Comparison of ENCODE assay signal across 15 cellular contexts in genomic region chr6:44086931-44087574, GRCh38. TPM values are rescaled to one million over a fixed set of nuclear protein-coding genes. Genes with fewer than 3 reads are reported as not detected.
DNase-seq lines count a peak whose midpoint lies in the region; ATAC-seq, FAIRE-seq and TF ChIP-seq lines count a peak whose summit lies in the region.
"Had no signal": no experiment of that assay in that cellular context is flagged by ENCODE, and none has a peak within 500 bp of the region (broad histone marks: within the 10 kb centered on the region; RNA-seq: fewer than 3 reads in every experiment).

No MANE protein-coding gene starts in this region.

- H3K23ac ChIP-seq in H9 (ENCODE audit: insufficient read length, low read depth, low read length) = no peak overlapping the region

- H3K4me1 Mint-ChIP-seq in H9 = peaks cover 6% of the 10 kb centered on the region in 2 experiments
- H3K4me1 Mint-ChIP-seq in natural killer cell treated with Interleukin-12 subunit alpha and Interleukin-12 subunit beta and Interleukin-15 and Interleukin-18, amount 100 ng/mL, for 72 hours (ENCODE audit: low read depth in 2 of 2) = no peaks in the 10 kb centered on the region

- FAIRE-seq in K562 (lab: Jason Lieb, UNC) = no peak
- FAIRE-seq: endometrium had no signal

- no peaks in the 10 kb centered on the region for H3K23me2 ChIP-seq in H9 (ENCODE audit: insufficient read length, low read depth, low read length, poor library complexity, severe bottlenecking)

- H3K27ac ChIP-seq in HEK293 (ENCODE audit: extremely low read depth, low read depth, low read length) (no peak overlapping the region), K562 (ENCODE audit: extremely low read depth, low read depth, low read length) (no peak overlapping the region), H9 (ENCODE audit: insufficient read length, low read depth, low read length) (no peak overlapping the region)
- H3K27ac ChIP-seq: brain microvascular endothelial cell had no signal

- no peak overlapping the region for H2BK20ac ChIP-seq in H9 (ENCODE audit: low read depth, low read length, poor library complexity, severe bottlenecking)

- 47% methylated on average over 9 of the region's 9 CpGs for WGBS in K562 (ENCODE audit: insufficient coverage, low coverage, missing lambda C conversion rate)
- WGBS in H9 (ENCODE audit: extremely low coverage, insufficient read length, low lambda C conversion rate) = no CpG with 5 or more reads among the region's 9 CpGs

- no peak overlapping the region for H3K18ac ChIP-seq in H9 (ENCODE audit: insufficient read length, low read depth, low read length)

- DNase-seq in AG10803 (ENCODE audit: low read depth) (peak; percentile 9), K562 (ENCODE audit: extremely low read depth in 1 of 4, low spot score in 3 of 4) (no peak), left colon (peak in 1 of 2 donors; percentile 54), H9 (no peak)
- DNase-seq in natural killer cell treated with Interleukin-12 subunit alpha and Interleukin-12 subunit beta and Interleukin-15 and Interleukin-18, amount 100 ng/mL, for 72 hours (ENCODE audit: low spot score) = no peak
- DNase-seq: activated CD4-positive, CD25-positive, alpha-beta regulatory T cell; activated T-cell treated with anti-CD3 and anti-CD28 coated beads, Interleukin-2, amount 50 U/mL, for 4 hours; brain microvascular endothelial cell; NCI-H2029; SHP77 treated with DMSO at 0.1 percent for 48 hours had no signal

- no peak overlapping the region for H2BK12ac ChIP-seq in H9 (ENCODE audit: insufficient read length, low read depth, low read length)

- TF ChIP-seq EP300 in K562 (IDR thresholded peaks at IDR 0.05; ENCODE audit: low read length) = no peak

- H4K8ac ChIP-seq in H9 (replicated peaks; ENCODE audit: insufficient read length, low read depth, low read length) = no peak overlapping the region

- H3K4me3 ChIP-seq in AG10803 (ENCODE audit: low read length) = no peak overlapping the region
- H3K4me3 ChIP-seq in HEK293 (ENCODE audit: low read depth, low read length) = no peak overlapping the region
- H3K4me3 ChIP-seq in K562 = no peak overlapping the region

- H3K9me3 Mint-ChIP-seq in H9 = no peaks in the 10 kb centered on the region
- no peaks in the 10 kb centered on the region for H3K9me3 Mint-ChIP-seq in natural killer cell treated with Interleukin-12 subunit alpha and Interleukin-12 subunit beta and Interleukin-15 and Interleukin-18, amount 100 ng/mL, for 72 hours
- H3K9me3 Mint-ChIP-seq: activated T-cell treated with anti-CD3 and anti-CD28 coated beads, Interleukin-2, amount 50 U/mL, for 4 hours; nephron had no signal

- POLR2A ChIA-PET in HEK293 (lab: Yijun Ruan, JAX) (no interaction called here), K562 (lab: Yijun Ruan, JAX) (interaction anchor here (0.6 to 1.7 kb wide), 6 partner anchors 14 to 436 kb away, joined by 3 to 4 read pairs (median 3); no protein-coding TSS in a partner anchor)

- TF ChIP-seq RAD21 in K562 (CRISPR knock-in tag; conservative IDR thresholded peaks at IDR 0.05 in 1 of 2, IDR thresholded peaks at IDR 0.05 in 1 of 2) = no peak

- no peaks in the 10 kb centered on the region; a peak in 1 of 5 replicates for H3K27me3 ChIP-seq in K562 (ENCODE audit: control insufficient read depth in 2 of 2, insufficient read depth in 2 of 2, low read length in 2 of 2)
- no peaks in the 10 kb centered on the region for H3K27me3 ChIP-seq in H9 (ENCODE audit: insufficient read depth, low read length)
- H3K27me3 ChIP-seq: brain microvascular endothelial cell had no signal

- in situ Hi-C loops in K562 (cut with MboI) = no loop called here

- H3K4me1 ChIP-seq in HEK293 (ENCODE audit: control insufficient read depth, insufficient read depth, low read length) = no peaks in the 10 kb centered on the region
- peaks cover 7 to 12% of the 10 kb centered on the region in 2 experiments; a peak in 4 of 5 replicates for H3K4me1 ChIP-seq in K562 (replicated peaks in 1 of 2; ENCODE audit: control insufficient read depth in 2 of 2, insufficient read depth in 2 of 2, low read length in 2 of 2)
- peaks cover 6% of the 10 kb centered on the region; the same call in 1 of the 2 replicates for H3K4me1 ChIP-seq in H9 (ENCODE audit: insufficient read depth, low read length)

- H3K9ac ChIP-seq in K562 (ENCODE audit: insufficient read depth in 1 of 2, low read depth in 2 of 2, low read length in 2 of 2) (peak overlapping the region in 1 of 2 experiments; percentile 85; a peak in 2 of 4 replicates), H9 (ENCODE audit: extremely low read depth, insufficient read length, low read length) (no peak overlapping the region)

- H3K27ac Mint-ChIP-seq in H9 = no peak overlapping the region; a peak in 1 of 7 replicates
- no peak overlapping the region for H3K27ac Mint-ChIP-seq in natural killer cell treated with Interleukin-12 subunit alpha and Interleukin-12 subunit beta and Interleukin-15 and Interleukin-18, amount 100 ng/mL, for 72 hours
- H3K27ac Mint-ChIP-seq: nephron had no signal

- H2AK5ac ChIP-seq in H9 (ENCODE audit: insufficient read length, low read length) = no peak overlapping the region

- H3K56ac ChIP-seq in H9 (ENCODE audit: insufficient read length, low read depth, low read length) = no peak overlapping the region

- H3K36me3 ChIP-seq in HEK293 (ENCODE audit: control insufficient read depth in 2 of 2, insufficient read depth in 1 of 2, low read length in 2 of 2) (peaks cover 0 to 11% of the 10 kb centered on the region in 2 experiments; a peak in 2 of 3 replicates), K562 (ENCODE audit: control insufficient read depth, insufficient read depth, low read length) (peaks cover 26% of the 10 kb centered on the region; the same call in 2 of the 3 replicates)
- H3K36me3 ChIP-seq: brain microvascular endothelial cell had no signal

- H3K79me2 ChIP-seq in K562 (ENCODE audit: control insufficient read depth, insufficient read depth, low read length) (no peaks in the 10 kb centered on the region), H9 (ENCODE audit: insufficient read depth, low read length) (no peaks in the 10 kb centered on the region)

- no peak for TF ChIP-seq POLR2A in K562 (conservative IDR thresholded peaks at IDR 0.05)

- no peak overlapping the region for H4K91ac ChIP-seq in H9 (ENCODE audit: insufficient read length, low read depth, low read length)

- H3K4me3 Mint-ChIP-seq in H9 = no peak overlapping the region
- H3K4me3 Mint-ChIP-seq in natural killer cell treated with Interleukin-12 subunit alpha and Interleukin-12 subunit beta and Interleukin-15 and Interleukin-18, amount 100 ng/mL, for 72 hours = no peak overlapping the region
- H3K4me3 Mint-ChIP-seq: activated T-cell treated with anti-CD3 and anti-CD28 coated beads, Interleukin-2, amount 50 U/mL, for 4 hours; nephron had no signal

- H3K27me3 Mint-ChIP-seq in H9 (ENCODE audit: low read depth) = no peaks in the 10 kb centered on the region
- H3K27me3 Mint-ChIP-seq in natural killer cell treated with Interleukin-12 subunit alpha and Interleukin-12 subunit beta and Interleukin-15 and Interleukin-18, amount 100 ng/mL, for 72 hours = no peaks in the 10 kb centered on the region

- CTCF ChIA-PET in HEK293 (lab: Yijun Ruan, JAX) (interaction anchor here (0.6 to 5.5 kb wide), 5 partner anchors 9 to 318 kb away, joined by 3 to 43 read pairs (median 5); partner anchors contain the start of gene VEGFA), K562 (lab: Yijun Ruan, JAX; ENCODE audit: low intra/inter-chr PET ratio) (no interaction called here)

- no peak overlapping the region for H3K4ac ChIP-seq in H9 (ENCODE audit: low read depth, low read length)

- BruUV-seq in K562 (replicated peaks; lab: Mats Ljungman, UMichigan) = no TSS peak

- H4K5ac ChIP-seq in H9 (ENCODE audit: insufficient read length, low read depth, low read length) = no peak overlapping the region

- intact Hi-C loops in K562 (cut with micrococcal nuclease) = no loop called here
- intact Hi-C loops in left colon (cut with DNase I, micrococcal nuclease) = loop anchor here (10.0 kb wide), 2 partner anchors 322 to 422 kb away; no protein-coding TSS in a partner anchor

- no peak overlapping the region for H2BK5ac ChIP-seq in H9 (ENCODE audit: insufficient read length, low read length)

- H3K4me2 ChIP-seq in K562 (ENCODE audit: insufficient read depth, low read length) (no peak overlapping the region), H9 (ENCODE audit: insufficient read depth, insufficient read length, low read length) (no peak overlapping the region)

- TF ChIP-seq CTCF in AG10803 (conservative IDR thresholded peaks at IDR 0.05; ENCODE audit: low read length) (no peak), HEK293 (tag by site-specific recombination; IDR thresholded peaks at IDR 0.05) (0 out of 2 replicates have a peak, but pooled peaks have one; percentile 13), K562 (IDR thresholded peaks at IDR 0.05 in 2 of 3, conservative IDR thresholded peaks at IDR 0.05 in 1 of 3; ENCODE audit: insufficient read depth in 2 of 3, low read depth in 1 of 3, low read length in 3 of 3) (no peak), H9 (conservative IDR thresholded peaks at IDR 0.05) (no peak)

- ATAC-seq in K562 = no peak
- ATAC-seq in left colon = peak; percentile 58
- ATAC-seq in GM21367 (IDR thresholded peaks at IDR 0.05; ENCODE audit: unreplicated experiment) = no peak
- no peak for ATAC-seq in GM21723 (IDR thresholded peaks at IDR 0.05; ENCODE audit: unreplicated experiment)
- no peak for ATAC-seq in natural killer cell treated with Interleukin-12 subunit alpha and Interleukin-12 subunit beta and Interleukin-15 and Interleukin-18, amount 100 ng/mL, for 72 hours
- ATAC-seq: activated T-cell treated with anti-CD3 and anti-CD28 coated beads, Interleukin-2, amount 50 U/mL, for 4 hours had no signal

- no peak overlapping the region for H2BK15ac ChIP-seq in H9 (ENCODE audit: low read depth, low read length)

- H2AFZ ChIP-seq in K562 (ENCODE audit: low read depth, low read length) = no peak overlapping the region
- H2AFZ ChIP-seq in H9 (ENCODE audit: low read length) = no peak overlapping the region

- H3K9me3 ChIP-seq in HEK293 (ENCODE audit: control insufficient read depth, insufficient read depth, low read depth, low read length) = no peaks in the 10 kb centered on the region
- H3K9me3 ChIP-seq in K562 (replicated peaks; ENCODE audit: control insufficient read depth, insufficient read depth, low read depth, low read length) = no peaks in the 10 kb centered on the region
- H3K9me3 ChIP-seq in H9 (ENCODE audit: control insufficient read depth, low read depth, low read length) = no peaks in the 10 kb centered on the region

- no peak overlapping the region for H3K14ac ChIP-seq in H9 (ENCODE audit: insufficient read depth, low read length)

- peaks cover 0 to 7% (median 3%) of the 10 kb centered on the region in 3 experiments; a peak in 3 of 7 replicates for H3K36me3 Mint-ChIP-seq in H9 (ENCODE audit: insufficient read depth in 1 of 3, low read depth in 3 of 3)
- no peaks in the 10 kb centered on the region for H3K36me3 Mint-ChIP-seq in natural killer cell treated with Interleukin-12 subunit alpha and Interleukin-12 subunit beta and Interleukin-15 and Interleukin-18, amount 100 ng/mL, for 72 hours

- no peak overlapping the region for H2BK120ac ChIP-seq in H9 (ENCODE audit: low read depth, low read length, poor library complexity, severe bottlenecking)

- H4K20me1 ChIP-seq in K562 (replicated peaks; ENCODE audit: control insufficient read depth, insufficient read depth, low read length) (no peaks in the 10 kb centered on the region; the same call in 1 of the 2 replicates), H9 (ENCODE audit: control insufficient read depth, insufficient read depth, insufficient read length) (no peaks in the 10 kb centered on the region)

- H3T11ph ChIP-seq in H9 (ENCODE audit: low read length) = no peak overlapping the region

- H3K79me1 ChIP-seq in H9 (ENCODE audit: insufficient read depth, low read depth, low read length, poor library complexity, severe bottlenecking) = no peaks in the 10 kb centered on the region

- H3K9me1 ChIP-seq in K562 (ENCODE audit: control insufficient read depth, insufficient read depth, low read length) = no peaks in the 10 kb centered on the region

RNA-seq across cellular contexts. Expression of gene MRPL14, which starts 40.2 kb away (rescaled TPM):
- total RNA-seq in K562 (2011; cell fraction: chromatin; rRNA removed; ENCODE audit: low replicate concordance) = 39.2 and 66.5 TPM in 2 replicates
- total RNA-seq in K562 (2011; cell fraction: nucleolus; rRNA removed) = 54.2 and 60.8 TPM in 2 replicates
- 55.7 and 67.6 TPM in 2 replicates for total RNA-seq in K562 (2011; cell fraction: nucleoplasm; rRNA removed)
- total RNA-seq in K562 (2014; rRNA removed) (166 and 199 TPM in 2 replicates), K562 (2014; rRNA removed; fragmentation: Illumina TruSeq; extraction: Trizol) (97.5 and 126 TPM in 2 replicates), K562 (2015; rRNA removed; fragmentation: Illumina TruSeq; extraction: Trizol) (130 and 136 TPM in 2 replicates), K562 (2021) (143 and 149 TPM in 2 replicates), left colon (10 to 100 TPM; 47.5 to 63.1 TPM), H9 (2021) (80.1 and 80.3 TPM in 2 replicates)
- polyA plus RNA-seq in K562 (2011; rRNA removed) (145 and 165 TPM in 2 replicates), K562 (2014; fragmentation: Illumina TruSeq; extraction: Trizol) (134 and 163 TPM in 2 replicates), K562 (2014; fragmentation: Nextera tagmentation; extraction: Ambion mirVana) (100 to 1,000 TPM; 414 to 424 TPM), K562 (2014; rRNA removed) (195 and 240 TPM in 2 replicates)
- 149 and 217 TPM in 2 replicates for polyA plus RNA-seq in K562 (2011; cell fraction: cytosol; rRNA removed)
- polyA plus RNA-seq in K562 (2011; cell fraction: nucleus; rRNA removed) = 68.7 and 82.6 TPM in 2 replicates
- polyA plus RNA-seq in K562 (2012) = 102 and 171 TPM in 2 replicates
- polyA minus RNA-seq in K562 (2011; rRNA and poly(A)+ RNA removed) = 39.8 and 41.8 TPM in 2 replicates
- polyA minus RNA-seq in K562 (2011; cell fraction: cytosol; rRNA and poly(A)+ RNA removed) = 38.6 and 39.1 TPM in 2 replicates
- polyA minus RNA-seq in K562 (2011; cell fraction: nucleus; rRNA and poly(A)+ RNA removed) = 15.3 and 25.4 TPM in 2 replicates
- total RNA-seq in natural killer cell treated with Interleukin-12 subunit alpha and Interleukin-12 subunit beta and Interleukin-15 and Interleukin-18, amount 100 ng/mL, for 72 hours = 10 to 100 TPM; 36.5 to 49.9 TPM

RNA-seq across cellular contexts. Expression of gene TMEM63B, which starts 40.3 kb away (rescaled TPM):
- total RNA-seq in K562 (2011; cell fraction: chromatin; rRNA removed; ENCODE audit: low replicate concordance) = 125 and 274 TPM in 2 replicates
- 162 and 166 TPM in 2 replicates for total RNA-seq in K562 (2011; cell fraction: nucleolus; rRNA removed)
- 160 TPM in 2 replicates for total RNA-seq in K562 (2011; cell fraction: nucleoplasm; rRNA removed)
- total RNA-seq in K562 (2014; rRNA removed) (12.6 and 22.5 TPM in 2 replicates), K562 (2014; rRNA removed; fragmentation: Illumina TruSeq; extraction: Trizol) (10.8 and 14.4 TPM in 2 replicates), K562 (2015; rRNA removed; fragmentation: Illumina TruSeq; extraction: Trizol) (14.0 and 14.3 TPM in 2 replicates), K562 (2021) (39.2 and 39.4 TPM in 2 replicates), left colon (100 to 1,000 TPM in 1 of 2 donors, 10 to 100 TPM in 1; 99.7 to 102 TPM), H9 (2021) (56.3 and 56.8 TPM in 2 replicates)
- polyA plus RNA-seq in K562 (2011; rRNA removed) (37.0 and 59.6 TPM in 2 replicates), K562 (2014; fragmentation: Illumina TruSeq; extraction: Trizol) (32.5 and 35.7 TPM in 2 replicates), K562 (2014; fragmentation: Nextera tagmentation; extraction: Ambion mirVana) (under 1 TPM; 0.14 to 0.17 TPM), K562 (2014; rRNA removed) (26.8 and 31.0 TPM in 2 replicates)
- polyA plus RNA-seq in K562 (2011; cell fraction: cytosol; rRNA removed) = 69.9 and 86.4 TPM in 2 replicates
- 128 and 148 TPM in 2 replicates for polyA plus RNA-seq in K562 (2011; cell fraction: nucleus; rRNA removed)
- polyA plus RNA-seq in K562 (2012) = 27.9 and 28.7 TPM in 2 replicates
- polyA minus RNA-seq in K562 (2011; rRNA and poly(A)+ RNA removed) = 52.7 and 68.9 TPM in 2 replicates
- 35.2 and 46.9 TPM in 2 replicates for polyA minus RNA-seq in K562 (2011; cell fraction: cytosol; rRNA and poly(A)+ RNA removed)
- polyA minus RNA-seq in K562 (2011; cell fraction: nucleus; rRNA and poly(A)+ RNA removed) = 25.6 and 33.4 TPM in 2 replicates
- total RNA-seq in natural killer cell treated with Interleukin-12 subunit alpha and Interleukin-12 subunit beta and Interleukin-15 and Interleukin-18, amount 100 ng/mL, for 72 hours = 10 to 100 TPM; 21.2 to 22.2 TPM
